Comparison of ENCODE assay signal across 11 cellular contexts in the genomic region with DNA sequence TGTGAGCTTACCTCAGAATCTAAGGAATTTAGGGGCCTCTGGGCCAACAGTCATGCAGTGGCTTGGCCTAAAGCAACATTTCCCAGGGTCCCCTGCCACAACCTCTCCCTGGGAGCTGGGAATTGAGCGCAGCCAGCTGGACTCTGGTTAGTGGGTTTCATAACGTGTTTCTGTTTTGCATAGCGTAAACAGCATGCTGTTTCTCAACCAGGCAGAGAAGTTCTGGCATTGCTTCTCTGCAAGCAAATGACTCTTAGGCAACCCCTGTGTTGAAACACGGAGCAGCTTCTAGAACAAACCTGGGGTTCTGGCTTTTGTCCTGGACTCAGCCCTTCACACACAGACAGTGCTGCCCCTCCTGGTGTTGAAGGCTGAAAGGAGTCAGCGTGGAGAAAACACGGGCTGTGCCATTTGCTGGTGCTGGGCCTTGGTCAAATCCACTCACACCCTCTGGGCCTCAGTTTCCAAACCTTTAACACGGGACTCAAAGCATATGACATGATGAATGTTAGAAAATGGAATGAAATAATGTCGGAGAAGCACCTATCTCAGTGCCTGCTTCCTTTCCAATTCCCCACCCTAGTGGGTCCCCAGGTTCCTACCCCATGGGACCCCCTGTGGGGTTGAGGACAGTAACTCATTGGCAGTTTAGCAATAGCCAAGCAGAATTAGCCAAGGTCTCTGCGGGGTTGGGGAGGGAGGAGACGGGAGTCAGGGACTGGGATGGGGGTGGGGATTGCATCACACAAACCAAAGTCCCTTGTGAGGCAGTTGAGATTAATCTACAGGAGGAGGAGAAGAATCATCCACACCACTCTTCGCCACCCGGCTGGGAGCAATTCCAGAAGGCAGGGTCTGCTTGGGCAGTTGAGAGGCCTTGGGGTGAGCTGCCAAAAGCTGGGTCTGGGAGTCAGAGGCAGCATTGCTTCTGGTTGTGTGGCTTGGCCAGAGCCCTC. TPM values are rescaled to one million over a fixed set of nuclear protein-coding genes. Genes with fewer than 3 reads are reported as not detected.
DNase-seq lines count a peak whose midpoint lies in the region; ATAC-seq and TF ChIP-seq lines count a peak whose summit lies in the region.
"Had no signal": no experiment of that assay in that cellular context is flagged by ENCODE, and none has a peak within 500 bp of the region (broad histone marks: within the 10 kb centered on the region; RNA-seq: fewer than 3 reads in every experiment).

No MANE protein-coding gene starts in this region.

- H3K4me3 ChIP-seq in adipocyte (ENCODE audit: low read length): peak overlapping the region; percentile 51
- H3K4me3 ChIP-seq: BLaER1 treated with 17β-estradiol and CSF1 and Interleukin-3, amounts not matched to agents 10 nM and 100 nM had no signal

- TF ChIP-seq CTCF in AG09319 (IDR thresholded peaks at IDR 0.05; ENCODE audit: low read depth, low read length) (peak; percentile 37), omental fat pad (IDR thresholded peaks at IDR 0.05) (no peak)

- H3K9ac ChIP-seq in adipocyte (ENCODE audit: low read length): peak overlapping the region; percentile 83
- H3K9ac ChIP-seq: BLaER1 treated with 17β-estradiol and CSF1 and Interleukin-3, amounts not matched to agents 10 nM and 100 nM; KMS-11 had no signal

- DNase-seq in AG09319 (ENCODE audit: extremely low read depth, low read depth): peak; percentile 98
- peak; percentile 96 for DNase-seq in adipocyte (ENCODE audit: low read depth)
- peak; percentile 89 for DNase-seq in Right ventricle myocardium inferior (ENCODE audit: missing footprints)
- peak; percentile 73 for DNase-seq in omental fat pad (ENCODE audit: low spot score)
- DNase-seq in effector CD4-positive, alpha-beta T cell: no peak
- no peak for DNase-seq in stimulated activated CD4-positive, alpha-beta T cell treated with anti-CD3 and anti-CD28 coated beads, Interleukin-15, amount 100 ng/mL, for 24 hours

- peaks cover 62% of the 10 kb centered on the region for H3K4me1 ChIP-seq in adipocyte (ENCODE audit: control insufficient read depth, insufficient read depth, low read length)

- no peaks in the 10 kb centered on the region for H3K36me3 ChIP-seq in adipocyte (ENCODE audit: control insufficient read depth, insufficient read depth, low read length, severe bottlenecking)
- H3K36me3 ChIP-seq: BLaER1 treated with 17β-estradiol and CSF1 and Interleukin-3, amounts not matched to agents 10 nM and 100 nM had no signal

- intact Hi-C loops in Right ventricle myocardium inferior (cut with DNase I): no loop called here

- peak; percentile 91 for ATAC-seq in Right ventricle myocardium inferior
- peak; percentile 86 for ATAC-seq in omental fat pad (ENCODE audit: low FRiP score)
- no peak for ATAC-seq in GM18870 (IDR thresholded peaks at IDR 0.05; ENCODE audit: unreplicated experiment)
- ATAC-seq in GM19463 (IDR thresholded peaks at IDR 0.05; ENCODE audit: unreplicated experiment): no peak

- no peaks in the 10 kb centered on the region for H3K27me3 ChIP-seq in adipocyte (replicated peaks; ENCODE audit: control insufficient read depth, insufficient read depth, low read length)
- H3K27me3 ChIP-seq: BLaER1 treated with 17β-estradiol and CSF1 and Interleukin-3, amounts not matched to agents 10 nM and 100 nM had no signal

- H3K9me3 ChIP-seq in adipocyte (ENCODE audit: control insufficient read depth, low read length): no peaks in the 10 kb centered on the region

RNA-seq across cellular contexts. Expression of gene IL1R2, which starts 30.2 kb away (rescaled TPM):
- total RNA-seq in Right ventricle myocardium inferior (1.3 TPM), omental fat pad (100 to 1,000 TPM in 1 of 4 donors, 10 to 100 TPM in 3; 12.2 to 207 (median 32.1) TPM)
- total RNA-seq: glomerular endothelial cell had no signal

Comparison
In these comparisons a context has a peak if more than half of its experiments do, and no peak if none do; other contexts are left out.
1. DNase-seq: peak in AG09319 (single experiment), adipocyte (single experiment), Right ventricle myocardium inferior (single experiment) and omental fat pad (single experiment); none in effector CD4-positive, alpha-beta T cell (single experiment) and stimulated activated CD4-positive, alpha-beta T cell treated with anti-CD3 and anti-CD28 coated beads, Interleukin-15, amount 100 ng/mL, for 24 hours (single experiment).
2. ATAC-seq: peak in Right ventricle myocardium inferior (single experiment) and omental fat pad (single experiment); none in GM18870 (single experiment) and GM19463 (single experiment).